ENCODE assay signal across 8 cellular contexts in the genomic region with DNA sequence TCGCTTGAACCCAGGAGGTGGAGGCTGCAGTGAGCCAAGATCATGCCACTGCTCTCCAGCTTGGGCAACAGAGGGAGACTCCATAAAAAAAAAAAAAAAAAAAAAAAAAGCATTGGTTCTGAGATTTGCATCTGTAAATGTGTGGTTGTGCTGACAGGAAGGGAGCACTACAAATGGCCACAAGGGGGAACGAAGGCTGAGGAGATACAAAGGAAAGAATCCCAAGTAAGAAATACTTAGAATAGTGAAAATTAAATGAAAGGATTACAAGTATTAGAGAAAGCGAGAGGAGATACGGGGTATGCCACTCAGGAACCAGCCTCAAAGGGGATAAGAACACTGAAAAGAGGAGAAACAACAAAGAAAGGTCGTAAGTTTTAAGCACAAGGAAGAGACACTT.
A peak's percentile ranks its signal among the peaks of the same experiment; 100 is the strongest.
DNase-seq lines count a peak whose midpoint lies in the region; ATAC-seq and TF ChIP-seq lines count a peak whose summit lies in the region.

No MANE protein-coding gene starts in this region.

- WGBS in suprapubic skin: 88% methylated on average over 5 of the region's 5 CpGs

- TF ChIP-seq CTCF in nephron (IDR thresholded peaks at IDR 0.05; ENCODE audit: unreplicated experiment in 3 of 3) (peak; percentile 20 to 45 (median 27)), suprapubic skin (IDR thresholded peaks at IDR 0.05) (peak in 1 of 2 donors; percentile 13)

- H3K27ac ChIP-seq in HUES48 (ENCODE audit: low read depth, low read length): peak overlapping the region; percentile 25
- H3K27ac ChIP-seq in suprapubic skin: no peak overlapping the region

- H3K9me3 Mint-ChIP-seq in nephron: no peaks in the 10 kb centered on the region

- no peak overlapping the region for H3K9ac ChIP-seq in HUES48 (ENCODE audit: low read depth, low read length)

- H3K36me3 ChIP-seq in HUES48 (ENCODE audit: control insufficient read depth, insufficient read depth, low read length) (no peaks in the 10 kb centered on the region), suprapubic skin (peaks cover 7% of the 10 kb centered on the region)

- no peaks in the 10 kb centered on the region for H3K9me3 ChIP-seq in HUES48 (ENCODE audit: control insufficient read depth, insufficient read depth, low read length)
- no peaks in the 10 kb centered on the region for H3K9me3 ChIP-seq in suprapubic skin

- H3K4me1 ChIP-seq in HUES48 (ENCODE audit: control insufficient read depth, insufficient read depth, low read length) (peaks cover 20% of the 10 kb centered on the region), suprapubic skin (no peaks in the 10 kb centered on the region)

- peak; percentile 20 for DNase-seq in activated naive CD4-positive, alpha-beta T cell treated with anti-CD3 and anti-CD28 coated beads, Interleukin-2, amount 50 U/mL, for 16 hours
- DNase-seq in activated naive CD4-positive, alpha-beta T cell (lab: John Stamatoyannopoulos, UW): no peak
- DNase-seq in astrocyte of the hippocampus (ENCODE audit: low read depth, low spot score): peak; percentile 42
- DNase-seq in suprapubic skin (ENCODE audit: low spot score in 2 of 2): no peak
- DNase-seq in cerebellar cortex (ENCODE audit: low spot score): no peak

- H3K36me3 Mint-ChIP-seq in nephron (ENCODE audit: low read depth): peaks cover 21% of the 10 kb centered on the region

- no peak for TF ChIP-seq POLR2A in suprapubic skin (IDR thresholded peaks at IDR 0.05)

- no peak for ATAC-seq in HG02571 (IDR thresholded peaks at IDR 0.05; ENCODE audit: unreplicated experiment)

- H3K4me1 Mint-ChIP-seq in nephron: peaks cover 12% of the 10 kb centered on the region

- H3K27me3 Mint-ChIP-seq in nephron (ENCODE audit: low read depth): no peaks in the 10 kb centered on the region

- H3K4me3 ChIP-seq in HUES48 (ENCODE audit: low read depth, low read length) (no peak overlapping the region; the same call in 1 of the 2 replicates), suprapubic skin (no peak overlapping the region)

- H3K27me3 ChIP-seq in HUES48 (ENCODE audit: control insufficient read depth, insufficient read depth, low read length): no peaks in the 10 kb centered on the region
- H3K27me3 ChIP-seq in suprapubic skin: no peaks in the 10 kb centered on the region

- TF ChIP-seq EP300 in suprapubic skin (IDR thresholded peaks at IDR 0.05): no peak

- H3K4me3 Mint-ChIP-seq in nephron: no peak overlapping the region

- H3K27ac Mint-ChIP-seq in nephron: peak overlapping the region in 2 of 3 experiments; percentile 36 to 37

Comparison
In these comparisons a context has a peak if more than half of its experiments do, and no peak if none do; other contexts are left out.
1. DNase-seq: peak in activated naive CD4-positive, alpha-beta T cell treated with anti-CD3 and anti-CD28 coated beads, Interleukin-2, amount 50 U/mL, for 16 hours (single experiment) and astrocyte of the hippocampus (single experiment); none in activated naive CD4-positive, alpha-beta T cell (0 of 4), suprapubic skin (0 of 2) and cerebellar cortex (single experiment).